Comparison of ENCODE assay signal across 11 cellular contexts in the genomic region with DNA sequence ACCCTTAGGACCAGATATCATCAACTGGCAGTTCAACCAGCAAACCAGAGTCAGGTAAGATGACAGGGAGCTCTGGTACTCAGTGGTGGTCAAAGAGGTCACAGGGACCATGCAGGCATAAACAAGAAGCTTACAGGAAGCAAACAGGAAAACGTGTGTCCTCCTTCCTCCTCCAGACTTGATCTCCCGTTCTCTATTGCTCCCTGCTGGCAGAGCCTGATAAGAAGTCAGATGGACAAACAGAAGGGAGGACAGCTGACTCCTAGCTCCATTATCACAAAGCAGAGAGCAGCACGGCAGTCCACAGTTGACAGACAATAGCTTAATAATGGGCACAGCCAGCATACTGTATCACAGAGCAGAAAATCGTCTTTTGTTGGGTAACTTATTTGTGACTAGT.
DNase-seq lines count a peak whose midpoint lies in the region; ATAC-seq and TF ChIP-seq lines count a peak whose summit lies in the region.
"Had no signal": no experiment of that assay in that cellular context is flagged by ENCODE, and none has a peak within 500 bp of the region (broad histone marks: within the 10 kb centered on the region; RNA-seq: fewer than 3 reads in every experiment).

No MANE protein-coding gene starts in this region.

- H3K4me3 ChIP-seq in testis = no peak overlapping the region
- H3K4me3 ChIP-seq: upper lobe of left lung had no signal

- no peaks in the 10 kb centered on the region for H3K4me1 ChIP-seq in foreskin keratinocyte
- no peaks in the 10 kb centered on the region for H3K4me1 ChIP-seq in testis

- peaks cover 32% of the 10 kb centered on the region for H3K4me1 Mint-ChIP-seq in T-helper 17 cell

- H3K9me3 ChIP-seq in T-helper 17 cell (ENCODE audit: control insufficient read depth, low read length, poor library complexity, severe bottlenecking) = no peaks in the 10 kb centered on the region
- no peaks in the 10 kb centered on the region for H3K9me3 ChIP-seq in testis
- H3K9me3 ChIP-seq: upper lobe of left lung had no signal

- H3K27ac Mint-ChIP-seq in T-helper 17 cell = peak overlapping the region; percentile 57

- no peak for TF ChIP-seq POLR2A in testis (IDR thresholded peaks at IDR 0.05)

- peak; percentile 28 for TF ChIP-seq CTCF in foreskin keratinocyte (conservative IDR thresholded peaks at IDR 0.05)
- TF ChIP-seq CTCF in testis (IDR thresholded peaks at IDR 0.05) = no peak

- DNase-seq in NCI-H748 (lab: John Stamatoyannopoulos, UW; ENCODE audit: unreplicated experiment) (peak; percentile 1), NCI-H748 treated with DMSO at 0.1 percent for 48 hours (lab: John Stamatoyannopoulos, UW) (no peak), T-helper 17 cell (no peak), foreskin keratinocyte (no peak), testis (peak; percentile 47), COLO829 (ENCODE audit: low spot score) (no peak)
- DNase-seq: NCI-H187 treated with DMSO at 0.1 percent for 48 hours, upper lobe of left lung had no signal

- ATAC-seq in T-helper 17 cell = no peak
- ATAC-seq in foreskin keratinocyte = no peak
- no peak for ATAC-seq in GM18868 (IDR thresholded peaks at IDR 0.05; ENCODE audit: unreplicated experiment)
- ATAC-seq in GM18861 (IDR thresholded peaks at IDR 0.05; ENCODE audit: unreplicated experiment) = no peak

- H3K27ac ChIP-seq in foreskin keratinocyte (no peak overlapping the region), testis (no peak overlapping the region)
- H3K27ac ChIP-seq: upper lobe of left lung had no signal

- WGBS in testis, 2 donors = 52 to 57% methylated on average over 4 of the region's 4 CpGs

- H3K36me3 Mint-ChIP-seq in T-helper 17 cell (ENCODE audit: low read depth) = peaks cover 11% of the 10 kb centered on the region

- H3K36me3 ChIP-seq in testis (ENCODE audit: low read depth, missing control alignments) = no peaks in the 10 kb centered on the region
- H3K36me3 ChIP-seq: upper lobe of left lung had no signal

- H3K27me3 ChIP-seq in foreskin keratinocyte (no peaks in the 10 kb centered on the region), testis (no peaks in the 10 kb centered on the region)
- H3K27me3 ChIP-seq: upper lobe of left lung had no signal

- intact Hi-C loops in testis (cut with DNase I; ENCODE audit: low total_unique reads) = no loop called here

- H3K4me3 Mint-ChIP-seq in T-helper 17 cell = no peak overlapping the region
- H3K4me3 Mint-ChIP-seq: brain had no signal

- H3K27me3 Mint-ChIP-seq in T-helper 17 cell = no peaks in the 10 kb centered on the region

Comparison
In these comparisons a context has a peak if more than half of its experiments do, and no peak if none do; other contexts are left out.
1. DNase-seq: peak in NCI-H748 (single experiment) and testis (single experiment); none in NCI-H748 treated with DMSO at 0.1 percent for 48 hours (single experiment), T-helper 17 cell (0 of 3), foreskin keratinocyte (0 of 2) and COLO829 (single experiment).